Comparison of ENCODE assay signal across 18 cellular contexts in the genomic region with DNA sequence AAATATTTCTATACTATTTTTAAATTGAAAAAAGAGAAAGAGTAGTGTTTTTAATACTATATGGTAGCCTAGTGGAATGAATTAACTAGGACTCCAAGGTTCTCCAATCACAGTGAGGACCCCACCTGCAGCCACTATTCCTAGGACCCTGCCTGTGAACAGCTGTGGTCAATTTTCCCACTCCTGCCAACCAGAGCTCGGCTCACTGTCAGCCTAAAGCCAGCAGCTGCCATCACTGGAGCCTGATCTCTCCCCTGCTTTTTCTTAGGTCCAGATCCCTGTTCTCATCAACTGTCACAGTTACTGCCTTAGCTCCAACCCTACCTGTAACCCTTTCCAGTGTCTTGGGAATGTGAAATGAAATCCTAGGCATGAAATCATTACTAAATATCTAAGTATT.
"Had no signal": no experiment of that assay in that cellular context is flagged by ENCODE, and none has a peak within 500 bp of the region (broad histone marks: within the 10 kb centered on the region; RNA-seq: fewer than 3 reads in every experiment).

No MANE protein-coding gene starts in this region.

- DNase-seq: cortex of kidney; dorsolateral prefrontal cortex; effector CD8-positive, alpha-beta T cell; heart right ventricle; islet precursor cell; left lung; lower lobe of right lung; midbrain; naive B cell; posterior cingulate gyrus; sigmoid colon; small intestine; stimulated activated CD4-positive, alpha-beta T cell treated with anti-CD3 and anti-CD28 coated beads, Interleukin-12 subunit alpha, Interleukin-12 subunit beta, amount 100 ng/mL, for 4 hours; stimulated activated naive CD4-positive, alpha-beta T cell; stomach; substantia nigra had no signal

- H3K4me1 ChIP-seq: left lung, lower lobe of right lung, sigmoid colon, stomach had no signal

- ATAC-seq: esophagus mucosa, heart right ventricle, left lung, lower lobe of right lung had no signal

- H3K9me3 ChIP-seq: heart right ventricle, left lung, lower lobe of right lung, sigmoid colon, stomach, thoracic aorta had no signal

- H3K4me3 ChIP-seq: dorsolateral prefrontal cortex, heart right ventricle, left lung, lower lobe of right lung, sigmoid colon, stomach, thoracic aorta had no signal

- H3K27me3 ChIP-seq: dorsolateral prefrontal cortex, heart right ventricle, left lung, sigmoid colon, stomach had no signal

- H3K27ac ChIP-seq: dorsolateral prefrontal cortex, heart right ventricle, left lung, lower lobe of right lung, sigmoid colon, stomach, thoracic aorta had no signal
